Comparison of ENCODE assay signal across 8 cellular contexts in the genomic region with DNA sequence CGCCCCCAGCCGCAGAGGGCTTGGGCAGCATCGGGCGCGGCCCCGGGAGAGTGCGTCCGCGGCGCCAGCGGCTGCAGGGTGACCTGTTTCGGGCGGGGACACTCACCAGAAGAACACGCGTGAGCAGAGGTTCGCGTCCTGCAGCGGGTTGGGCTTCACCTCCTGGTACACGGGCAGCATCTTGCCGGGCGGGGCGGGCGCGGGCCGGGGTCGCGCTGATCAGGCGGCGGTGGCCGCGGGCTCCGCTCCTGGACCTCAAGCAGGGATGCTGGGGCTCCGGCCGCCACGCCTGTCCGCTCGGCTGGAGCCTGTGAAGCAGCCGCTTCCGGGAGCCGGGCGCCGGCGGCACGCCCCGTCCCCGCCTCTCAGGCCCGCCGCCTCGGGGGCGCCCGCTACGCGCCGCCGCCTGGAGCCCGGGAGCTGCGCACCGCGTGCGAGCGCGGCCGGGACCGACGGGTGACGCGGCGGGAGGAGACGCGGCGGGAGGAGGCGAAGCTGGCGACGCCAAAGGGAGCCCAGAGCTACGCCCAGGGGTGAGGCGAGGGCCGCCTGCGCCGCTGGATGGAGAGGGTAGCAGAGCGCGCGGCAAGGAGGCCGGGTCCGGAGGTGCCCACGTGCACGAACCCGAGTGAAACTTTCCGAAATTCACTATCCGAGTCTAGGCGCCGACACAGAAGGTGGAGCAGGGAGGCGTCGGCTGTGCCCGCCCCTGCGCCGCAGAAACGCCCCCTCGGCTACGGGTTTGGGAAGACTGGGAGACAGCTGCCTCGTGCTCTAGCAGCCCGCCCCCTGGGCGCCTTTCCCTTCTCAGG. TPM values are rescaled to one million over a fixed set of nuclear protein-coding genes. Genes with fewer than 3 reads are reported as not detected.
DNase-seq lines count a peak whose midpoint lies in the region; ATAC-seq and TF ChIP-seq lines count a peak whose summit lies in the region.

A gene with protein sequence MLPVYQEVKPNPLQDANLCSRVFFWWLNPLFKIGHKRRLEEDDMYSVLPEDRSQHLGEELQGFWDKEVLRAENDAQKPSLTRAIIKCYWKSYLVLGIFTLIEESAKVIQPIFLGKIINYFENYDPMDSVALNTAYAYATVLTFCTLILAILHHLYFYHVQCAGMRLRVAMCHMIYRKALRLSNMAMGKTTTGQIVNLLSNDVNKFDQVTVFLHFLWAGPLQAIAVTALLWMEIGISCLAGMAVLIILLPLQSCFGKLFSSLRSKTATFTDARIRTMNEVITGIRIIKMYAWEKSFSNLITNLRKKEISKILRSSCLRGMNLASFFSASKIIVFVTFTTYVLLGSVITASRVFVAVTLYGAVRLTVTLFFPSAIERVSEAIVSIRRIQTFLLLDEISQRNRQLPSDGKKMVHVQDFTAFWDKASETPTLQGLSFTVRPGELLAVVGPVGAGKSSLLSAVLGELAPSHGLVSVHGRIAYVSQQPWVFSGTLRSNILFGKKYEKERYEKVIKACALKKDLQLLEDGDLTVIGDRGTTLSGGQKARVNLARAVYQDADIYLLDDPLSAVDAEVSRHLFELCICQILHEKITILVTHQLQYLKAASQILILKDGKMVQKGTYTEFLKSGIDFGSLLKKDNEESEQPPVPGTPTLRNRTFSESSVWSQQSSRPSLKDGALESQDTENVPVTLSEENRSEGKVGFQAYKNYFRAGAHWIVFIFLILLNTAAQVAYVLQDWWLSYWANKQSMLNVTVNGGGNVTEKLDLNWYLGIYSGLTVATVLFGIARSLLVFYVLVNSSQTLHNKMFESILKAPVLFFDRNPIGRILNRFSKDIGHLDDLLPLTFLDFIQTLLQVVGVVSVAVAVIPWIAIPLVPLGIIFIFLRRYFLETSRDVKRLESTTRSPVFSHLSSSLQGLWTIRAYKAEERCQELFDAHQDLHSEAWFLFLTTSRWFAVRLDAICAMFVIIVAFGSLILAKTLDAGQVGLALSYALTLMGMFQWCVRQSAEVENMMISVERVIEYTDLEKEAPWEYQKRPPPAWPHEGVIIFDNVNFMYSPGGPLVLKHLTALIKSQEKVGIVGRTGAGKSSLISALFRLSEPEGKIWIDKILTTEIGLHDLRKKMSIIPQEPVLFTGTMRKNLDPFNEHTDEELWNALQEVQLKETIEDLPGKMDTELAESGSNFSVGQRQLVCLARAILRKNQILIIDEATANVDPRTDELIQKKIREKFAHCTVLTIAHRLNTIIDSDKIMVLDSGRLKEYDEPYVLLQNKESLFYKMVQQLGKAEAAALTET (N-terminal part only) (minus strand): TSS at position 317 of the 812 bp plus-strand sequence. CDS start 137 bp downstream, at position 180.

- peak within 1 kb of the TSS; percentile 80 for H3K4me3 Mint-ChIP-seq in activated CD8-positive, alpha-beta T cell treated with anti-CD3 and anti-CD28 coated beads for 36 hours

- H3K9me3 Mint-ChIP-seq in activated CD8-positive, alpha-beta T cell treated with anti-CD3 and anti-CD28 coated beads for 36 hours: peaks cover 3% of the 10 kb centered on the region

- H3K27ac ChIP-seq in BLaER1 treated with 17β-estradiol and CSF1 and Interleukin-3, amounts not matched to agents 10 nM and 100 nM: peak within 1 kb of the TSS; percentile 6 to 91 (median 87); a peak in 21 of 22 replicates

- no peaks in the 10 kb centered on the region; a peak in 1 of 22 replicates for H3K36me3 ChIP-seq in BLaER1 treated with 17β-estradiol and CSF1 and Interleukin-3, amounts not matched to agents 10 nM and 100 nM
- H3K36me3 ChIP-seq in endocrine pancreas (ENCODE audit: control insufficient read depth, insufficient read depth, low read length): no peaks in the 10 kb centered on the region

- peaks cover 0 to 8% (median 5%) of the 10 kb centered on the region in 11 experiments; a peak in 6 of 22 replicates for H3K9me3 ChIP-seq in BLaER1 treated with 17β-estradiol and CSF1 and Interleukin-3, amounts not matched to agents 10 nM and 100 nM (replicated peaks in 1 of 11)
- H3K9me3 ChIP-seq in endocrine pancreas (ENCODE audit: control insufficient read depth, low read length): no peaks in the 10 kb centered on the region

- H3K4me2 ChIP-seq in BLaER1 treated with 17β-estradiol and CSF1 and Interleukin-3, amounts not matched to agents 10 nM and 100 nM: peak within 1 kb of the TSS; percentile 68 to 96 (median 91)

- peaks cover 35% of the 10 kb centered on the region for H3K4me1 Mint-ChIP-seq in activated CD8-positive, alpha-beta T cell treated with anti-CD3 and anti-CD28 coated beads for 36 hours (ENCODE audit: low read depth)

- intact Hi-C loops in activated CD8-positive, alpha-beta T cell treated with anti-CD3 and anti-CD28 coated beads for 36 hours (cut with micrococcal nuclease): loop anchor here (2.0 kb wide), 1 partner anchor 117 kb away; no protein-coding TSS in a partner anchor

- H3K4me3 ChIP-seq in BLaER1 treated with 17β-estradiol and CSF1 and Interleukin-3, amounts not matched to agents 10 nM and 100 nM: peak within 1 kb of the TSS; percentile 73 to 95 (median 90)
- H3K4me3 ChIP-seq in endocrine pancreas (ENCODE audit: control insufficient read depth, insufficient read depth, low read length): peak within 1 kb of the TSS; percentile 58

- POLR2A ChIA-PET in activated CD8-positive, alpha-beta T cell treated with anti-CD3 and anti-CD28 coated beads for 36 hours (lab: Charles Lee): interaction anchor here (1.2 kb wide), 1 partner anchor 11 kb away, joined by 3 read pairs; no protein-coding TSS in a partner anchor

- H3K27me3 Mint-ChIP-seq in activated CD8-positive, alpha-beta T cell treated with anti-CD3 and anti-CD28 coated beads for 36 hours: no peaks in the 10 kb centered on the region

- peaks cover 0 to 42% (median 26%) of the 10 kb centered on the region in 11 experiments; a peak in 13 of 22 replicates for H4K20me1 ChIP-seq in BLaER1 treated with 17β-estradiol and CSF1 and Interleukin-3, amounts not matched to agents 10 nM and 100 nM

- peaks cover 9 to 40% (median 30%) of the 10 kb centered on the region in 10 experiments; a peak in 19 of 20 replicates for H3K4me1 ChIP-seq in BLaER1 treated with 17β-estradiol and CSF1 and Interleukin-3, amounts not matched to agents 10 nM and 100 nM
- H3K4me1 ChIP-seq in endocrine pancreas (ENCODE audit: control insufficient read depth, insufficient read depth, low read length): no peaks in the 10 kb centered on the region

- no peak for TF ChIP-seq CTCF in activated CD8-positive, alpha-beta T cell treated with anti-CD3 and anti-CD28 coated beads for 36 hours (IDR thresholded peaks at IDR 0.05)

- CTCF ChIA-PET in activated CD8-positive, alpha-beta T cell treated with anti-CD3 and anti-CD28 coated beads for 36 hours (lab: Charles Lee): interaction anchor here (1.6 to 3.0 kb wide), 5 partner anchors 80 to 111 kb away, joined by 3 to 9 read pairs (median 9); no protein-coding TSS in a partner anchor

- DNase-seq in NCI-H82 (lab: John Stamatoyannopoulos, UW) (peak; percentile 93), mesenteric fat pad (ENCODE audit: low spot score) (peak; percentile 92)
- peak; percentile 52 for DNase-seq in activated CD8-positive, alpha-beta T cell treated with anti-CD3 and anti-CD28 coated beads for 36 hours
- DNase-seq in stimulated activated CD8-positive, alpha-beta memory T cell treated with anti-CD3 and anti-CD28 coated beads, Interleukin-2, amount 100 ng/mL, for 1 hour (ENCODE audit: low read depth in 2 of 2): peak; percentile 2 to 9

- peaks cover 15% of the 10 kb centered on the region for H3K36me3 Mint-ChIP-seq in activated CD8-positive, alpha-beta T cell treated with anti-CD3 and anti-CD28 coated beads for 36 hours (ENCODE audit: low read depth)

- peak within 1 kb of the TSS; percentile 77 to 96 (median 88) for H3K9ac ChIP-seq in BLaER1 treated with 17β-estradiol and CSF1 and Interleukin-3, amounts not matched to agents 10 nM and 100 nM
- H3K9ac ChIP-seq in endocrine pancreas (ENCODE audit: control insufficient read depth, insufficient read depth, low read length): peak within 1 kb of the TSS; percentile 73

- peak; percentile 84 for ATAC-seq in HG03342 (IDR thresholded peaks at IDR 0.05; ENCODE audit: unreplicated experiment)
- ATAC-seq in activated CD8-positive, alpha-beta T cell treated with anti-CD3 and anti-CD28 coated beads for 36 hours: peak; percentile 81

- H3K27me3 ChIP-seq in BLaER1 treated with 17β-estradiol and CSF1 and Interleukin-3, amounts not matched to agents 10 nM and 100 nM: no peaks in the 10 kb centered on the region
- H3K27me3 ChIP-seq in endocrine pancreas (ENCODE audit: control insufficient read depth, insufficient read depth, low read length): no peaks in the 10 kb centered on the region

- TF ChIP-seq POLR2A in GM19193 (IDR thresholded peaks at IDR 0.05; ENCODE audit: extremely low read depth, insufficient read depth, insufficient read length): peak; percentile 47

- H3K27ac Mint-ChIP-seq in activated CD8-positive, alpha-beta T cell treated with anti-CD3 and anti-CD28 coated beads for 36 hours: peak within 1 kb of the TSS; percentile 69

RNA-seq across cellular contexts. Expression of the gene that starts here (rescaled TPM):
- total RNA-seq in activated CD8-positive, alpha-beta T cell treated with anti-CD3 and anti-CD28 coated beads for 36 hours: 10 to 100 TPM in 1 of 2 experiments, 1 to 10 TPM in 1; 9.6 to 11.8 TPM
- total RNA-seq in mesenteric fat pad: 9.4 TPM

Comparison
In these comparisons a context has a peak if more than half of its experiments do, and no peak if none do; other contexts are left out.
1. Peak in every context shown above with its lines: DNase-seq, ATAC-seq, H3K4me3 ChIP-seq and H3K27ac ChIP-seq.
2. DNase-seq: peak in every context shown above with its lines; median percentile 93 in NCI-H82; 92 in mesenteric fat pad; 52 in activated CD8-positive, alpha-beta T cell treated with anti-CD3 and anti-CD28 coated beads for 36 hours; 6 in stimulated activated CD8-positive, alpha-beta memory T cell treated with anti-CD3 and anti-CD28 coated beads, Interleukin-2, amount 100 ng/mL, for 1 hour.